Comparison of ENCODE assay signal across 11 cellular contexts in genomic region chr2:25347205-25347815, GRCh38. TPM values are rescaled to one million over a fixed set of nuclear protein-coding genes. Genes with fewer than 3 reads are reported as not detected.
DNase-seq lines count a peak whose midpoint lies in the region; ATAC-seq and TF ChIP-seq lines count a peak whose summit lies in the region.
"Had no signal": no experiment of that assay in that cellular context is flagged by ENCODE, and none has a peak within 500 bp of the region (broad histone marks: within the 10 kb centered on the region; RNA-seq: fewer than 3 reads in every experiment).

No MANE protein-coding gene starts in this region.

- H3K4me3 ChIP-seq in endodermal cell (ENCODE audit: low read length), result no peak overlapping the region

- 84% methylated on average over 4 to 7 of the region's 7 CpGs for WGBS in endodermal cell (ENCODE audit: insufficient coverage in 1 of 2, insufficient read length in 1 of 2), 2 experiments

- H3K27ac ChIP-seq in RWPE1 (no peak overlapping the region), endodermal cell (ENCODE audit: low read depth, low read length) (no peak overlapping the region)
- H3K27ac ChIP-seq: KMS-11 had no signal

- no peak for DNase-seq in activated CD4-positive, alpha-beta T cell treated with anti-CD3 and anti-CD28 coated beads, Interleukin-2, amount 10 ng/mL, durations not matched to agents 24 days and 14 days
- DNase-seq in activated CD4-positive, alpha-beta T cell treated with anti-CD3 and anti-CD28 coated beads, Interleukin-2, amount 50 U/mL, for 1 hour, result no peak
- DNase-seq in RWPE1 (ENCODE audit: low spot score) (peak; percentile 38), endodermal cell (peak; percentile 39), T-helper 17 cell (no peak)
- DNase-seq in stimulated activated effector memory CD8-positive, alpha-beta T cell treated with anti-CD3 and anti-CD28 coated beads, Interleukin-12 subunit alpha, Interleukin-12 subunit beta, amount 100 ng/mL, for 72 hours (ENCODE audit: low spot score in 2 of 2), result peak in 1 of 2 donors; percentile 63
- DNase-seq: left ventricle myocardium superior, NCI-H774 had no signal

- H3K9me3 ChIP-seq in endodermal cell (ENCODE audit: control insufficient read depth, low read length), result no peaks in the 10 kb centered on the region
- no peaks in the 10 kb centered on the region for H3K9me3 ChIP-seq in T-helper 17 cell (ENCODE audit: control insufficient read depth, low read length, poor library complexity, severe bottlenecking)

- CTCF ChIA-PET in RWPE1 (lab: Yijun Ruan, JAX), result interaction anchor here (0.6 kb wide), 1 partner anchor 245 kb away, joined by 5 read pairs; no protein-coding TSS in a partner anchor

- H3K4me1 ChIP-seq in endodermal cell (ENCODE audit: control insufficient read depth, insufficient read depth, low read length), result no peaks in the 10 kb centered on the region

- H3K27me3 ChIP-seq in endodermal cell (ENCODE audit: control insufficient read depth, insufficient read depth, low read length, poor library complexity, severe bottlenecking), result peaks cover 18% of the 10 kb centered on the region

- intact Hi-C loops in activated CD4-positive, alpha-beta T cell treated with anti-CD3 and anti-CD28 coated beads, Interleukin-2, amount 10 ng/mL, durations not matched to agents 24 days and 14 days (cut with micrococcal nuclease), result no loop called here

- no peaks in the 10 kb centered on the region for H3K36me3 ChIP-seq in endodermal cell (ENCODE audit: control insufficient read depth, insufficient read depth, low read length)

- TF ChIP-seq CTCF in RWPE1 (conservative IDR thresholded peaks at IDR 0.05; ENCODE audit: low read depth) (no peak), endodermal cell (conservative IDR thresholded peaks at IDR 0.05) (no peak)

- H3K27me3 Mint-ChIP-seq in activated CD4-positive, alpha-beta T cell treated with anti-CD3 and anti-CD28 coated beads, Interleukin-2, amount 10 ng/mL, durations not matched to agents 24 days and 14 days, result peaks cover 1% of the 10 kb centered on the region
- H3K27me3 Mint-ChIP-seq in endodermal cell (ENCODE audit: insufficient read depth), result peaks cover 43% of the 10 kb centered on the region
- peaks cover 7% of the 10 kb centered on the region for H3K27me3 Mint-ChIP-seq in T-helper 17 cell

- peak; percentile 90 for ATAC-seq in stimulated activated effector memory CD8-positive, alpha-beta T cell treated with anti-CD3 and anti-CD28 coated beads, Interleukin-12 subunit alpha, Interleukin-12 subunit beta, amount 100 ng/mL, for 72 hours
- ATAC-seq in GM21360 (IDR thresholded peaks at IDR 0.05; ENCODE audit: unreplicated experiment), result no peak
- ATAC-seq in T-helper 17 cell, result no peak
- ATAC-seq in GM18858 (IDR thresholded peaks at IDR 0.05; ENCODE audit: unreplicated experiment), result no peak
- ATAC-seq: left ventricle myocardium superior had no signal

- POLR2A ChIA-PET in RWPE1 (lab: Yijun Ruan, JAX; ENCODE audit: low non-redundant PET), result no interaction called here

- H3K36me3 Mint-ChIP-seq in activated CD4-positive, alpha-beta T cell treated with anti-CD3 and anti-CD28 coated beads, Interleukin-2, amount 10 ng/mL, durations not matched to agents 24 days and 14 days (ENCODE audit: low read depth), result no peaks in the 10 kb centered on the region
- H3K36me3 Mint-ChIP-seq in endodermal cell (ENCODE audit: low read depth) (no peaks in the 10 kb centered on the region), T-helper 17 cell (ENCODE audit: low read depth) (no peaks in the 10 kb centered on the region)
- peaks cover 4% of the 10 kb centered on the region for H3K36me3 Mint-ChIP-seq in stimulated activated effector memory CD8-positive, alpha-beta T cell treated with anti-CD3 and anti-CD28 coated beads, Interleukin-12 subunit alpha, Interleukin-12 subunit beta, amount 100 ng/mL, for 72 hours

- H3K4me1 Mint-ChIP-seq in activated CD4-positive, alpha-beta T cell treated with anti-CD3 and anti-CD28 coated beads, Interleukin-2, amount 10 ng/mL, durations not matched to agents 24 days and 14 days, result peaks cover 26% of the 10 kb centered on the region
- H3K4me1 Mint-ChIP-seq in endodermal cell (no peaks in the 10 kb centered on the region), T-helper 17 cell (peaks cover 9% of the 10 kb centered on the region)
- peaks cover 26% of the 10 kb centered on the region for H3K4me1 Mint-ChIP-seq in stimulated activated effector memory CD8-positive, alpha-beta T cell treated with anti-CD3 and anti-CD28 coated beads, Interleukin-12 subunit alpha, Interleukin-12 subunit beta, amount 100 ng/mL, for 72 hours

- peak overlapping the region; percentile 59 for H3K27ac Mint-ChIP-seq in activated CD4-positive, alpha-beta T cell treated with anti-CD3 and anti-CD28 coated beads, Interleukin-2, amount 10 ng/mL, durations not matched to agents 24 days and 14 days
- H3K27ac Mint-ChIP-seq in endodermal cell, result no peak overlapping the region
- H3K27ac Mint-ChIP-seq in stimulated activated effector memory CD8-positive, alpha-beta T cell treated with anti-CD3 and anti-CD28 coated beads, Interleukin-12 subunit alpha, Interleukin-12 subunit beta, amount 100 ng/mL, for 72 hours, result peak overlapping the region; percentile 77
- H3K27ac Mint-ChIP-seq in T-helper 17 cell, result no peak overlapping the region

- peak overlapping the region; percentile 16 for H3K4me3 Mint-ChIP-seq in activated CD4-positive, alpha-beta T cell treated with anti-CD3 and anti-CD28 coated beads, Interleukin-2, amount 10 ng/mL, durations not matched to agents 24 days and 14 days
- no peak overlapping the region for H3K4me3 Mint-ChIP-seq in endodermal cell
- peak overlapping the region; percentile 43 for H3K4me3 Mint-ChIP-seq in stimulated activated effector memory CD8-positive, alpha-beta T cell treated with anti-CD3 and anti-CD28 coated beads, Interleukin-12 subunit alpha, Interleukin-12 subunit beta, amount 100 ng/mL, for 72 hours
- no peak overlapping the region for H3K4me3 Mint-ChIP-seq in T-helper 17 cell

- no peaks in the 10 kb centered on the region for H3K9me3 Mint-ChIP-seq in activated CD4-positive, alpha-beta T cell treated with anti-CD3 and anti-CD28 coated beads, Interleukin-2, amount 10 ng/mL, durations not matched to agents 24 days and 14 days
- H3K9me3 Mint-ChIP-seq in endodermal cell, result no peaks in the 10 kb centered on the region
- no peaks in the 10 kb centered on the region for H3K9me3 Mint-ChIP-seq in stimulated activated effector memory CD8-positive, alpha-beta T cell treated with anti-CD3 and anti-CD28 coated beads, Interleukin-12 subunit alpha, Interleukin-12 subunit beta, amount 100 ng/mL, for 72 hours

- H3K9ac ChIP-seq in endodermal cell (ENCODE audit: extremely low read depth, low read length, poor library complexity, severe bottlenecking), result no peak overlapping the region
- H3K9ac ChIP-seq: KMS-11 had no signal

RNA-seq across cellular contexts. Expression of gene DNMT3A, which starts 5.6 kb away (rescaled TPM):
- total RNA-seq in activated CD4-positive, alpha-beta T cell treated with anti-CD3 and anti-CD28 coated beads, Interleukin-2, amount 10 ng/mL, durations not matched to agents 24 days and 14 days, result 97.4 and 102 TPM in 2 replicates
- total RNA-seq in endodermal cell (100 to 1,000 TPM; 124 to 139 TPM), T-helper 17 cell (10 to 100 TPM; 62.8 to 67.6 TPM)
- 68.6 TPM for polyA plus RNA-seq in endodermal cell (2013, experiment 1 of 2)
- polyA plus RNA-seq in endodermal cell (2013, experiment 2 of 2), result 67.9 TPM

Comparison
In these comparisons a context has a peak if more than half of its experiments do, and no peak if none do; other contexts are left out.
1. DNase-seq: peak in RWPE1 (single experiment) and endodermal cell (single experiment); none in activated CD4-positive, alpha-beta T cell treated with anti-CD3 and anti-CD28 coated beads, Interleukin-2, amount 10 ng/mL, durations not matched to agents 24 days and 14 days (single experiment), activated CD4-positive, alpha-beta T cell treated with anti-CD3 and anti-CD28 coated beads, Interleukin-2, amount 50 U/mL, for 1 hour (single experiment) and T-helper 17 cell (0 of 3).
2. H3K27ac Mint-ChIP-seq: peak in activated CD4-positive, alpha-beta T cell treated with anti-CD3 and anti-CD28 coated beads, Interleukin-2, amount 10 ng/mL, durations not matched to agents 24 days and 14 days (single experiment) and stimulated activated effector memory CD8-positive, alpha-beta T cell treated with anti-CD3 and anti-CD28 coated beads, Interleukin-12 subunit alpha, Interleukin-12 subunit beta, amount 100 ng/mL, for 72 hours (single experiment); none in endodermal cell (single experiment) and T-helper 17 cell (single experiment).
3. H3K4me3 Mint-ChIP-seq: peak in activated CD4-positive, alpha-beta T cell treated with anti-CD3 and anti-CD28 coated beads, Interleukin-2, amount 10 ng/mL, durations not matched to agents 24 days and 14 days (single experiment) and stimulated activated effector memory CD8-positive, alpha-beta T cell treated with anti-CD3 and anti-CD28 coated beads, Interleukin-12 subunit alpha, Interleukin-12 subunit beta, amount 100 ng/mL, for 72 hours (single experiment); none in endodermal cell (single experiment) and T-helper 17 cell (single experiment).